ENCODE assay signal across 17 cellular contexts in genomic region chr3:62632510-62633294, GRCh38.
A peak's percentile ranks its signal among the peaks of the same experiment; 100 is the strongest.
DNase-seq lines count a peak whose midpoint lies in the region; ATAC-seq and TF ChIP-seq lines count a peak whose summit lies in the region.
"Had no signal": no experiment of that assay in that cellular context is flagged by ENCODE, and none has a peak within 500 bp of the region (broad histone marks: within the 10 kb centered on the region; RNA-seq: fewer than 3 reads in every experiment).

No MANE protein-coding gene starts in this region.

- no peak overlapping the region; the same call in 1 of the 2 replicates for H2AFZ ChIP-seq in MM.1S (ENCODE audit: low read length)

- no peak for TF ChIP-seq CTCF in right atrium auricular region (IDR thresholded peaks at IDR 0.05)
- no peak for TF ChIP-seq CTCF in MM.1S (IDR thresholded peaks at IDR 0.05; ENCODE audit: low read length)
- TF ChIP-seq CTCF in epithelial cell of proximal tubule (conservative IDR thresholded peaks at IDR 0.05; ENCODE audit: low read depth, low read length): peak; percentile 29
- TF ChIP-seq CTCF in transverse colon (IDR thresholded peaks at IDR 0.05): no peak
- TF ChIP-seq CTCF in Peyer's patch (IDR thresholded peaks at IDR 0.05): no peak

- no peak for TF ChIP-seq EP300 in transverse colon (IDR thresholded peaks at IDR 0.05; ENCODE audit: low read depth)

- H3K4me2 ChIP-seq in MM.1S (ENCODE audit: low read depth, low read length): peak overlapping the region; percentile 47

- H3K4me3 ChIP-seq in right atrium auricular region: no peak overlapping the region
- H3K4me3 ChIP-seq in MM.1S (ENCODE audit: low read length): no peak overlapping the region
- H3K4me3 ChIP-seq in epithelial cell of proximal tubule (ENCODE audit: low read depth, low read length): no peak overlapping the region
- no peak overlapping the region for H3K4me3 ChIP-seq in transverse colon
- no peak overlapping the region for H3K4me3 ChIP-seq in Peyer's patch
- H3K4me3 ChIP-seq: adrenal gland; BLaER1 treated with 17β-estradiol and CSF1 and Interleukin-3, amounts not matched to agents 10 nM and 100 nM; gastrocnemius medialis; uterus had no signal

- H4K20me1 ChIP-seq in MM.1S (ENCODE audit: insufficient read depth, low read length): no peaks in the 10 kb centered on the region
- H4K20me1 ChIP-seq: BLaER1 treated with 17β-estradiol and CSF1 and Interleukin-3, amounts not matched to agents 10 nM and 100 nM had no signal

- H3K4me1 ChIP-seq in right atrium auricular region (peaks cover 0 to 23% of the 10 kb centered on the region in 2 donors), MM.1S (ENCODE audit: low read length) (peaks cover 31% of the 10 kb centered on the region), transverse colon (no peaks in the 10 kb centered on the region), Peyer's patch (no peaks in the 10 kb centered on the region)
- H3K4me1 ChIP-seq: adrenal gland, gastrocnemius medialis, uterus had no signal

- no peaks in the 10 kb centered on the region for H3K9me2 ChIP-seq in MM.1S (replicated peaks; ENCODE audit: insufficient read depth, low read length)

- ATAC-seq in left ventricle myocardium superior: no peak
- ATAC-seq: gastrocnemius medialis had no signal

- 0 out of 2 replicates have a peak, but pooled peaks cover 5% of the 10 kb centered on the region for H3F3A ChIP-seq in MM.1S (ENCODE audit: insufficient read depth, low read length)

- intact Hi-C loops in left ventricle myocardium superior (cut with micrococcal nuclease) (no loop called here), transverse colon (cut with DNase I; ENCODE audit: low total_unique reads) (no loop called here)

- WGBS in transverse colon (ENCODE audit: low coverage in 1 of 2), 2 donors: 39 to 62% methylated on average over 4 to 11 of the region's 11 CpGs

- DNase-seq in right atrium auricular region (ENCODE audit: low spot score): no peak
- no peak for DNase-seq in left ventricle myocardium superior
- DNase-seq in MM.1S: peak; percentile 60
- no peak for DNase-seq in epithelial cell of proximal tubule (ENCODE audit: low read depth)
- no peak for DNase-seq in CD1c-positive myeloid dendritic cell (ENCODE audit: extremely low spot score)
- DNase-seq in transverse colon: no peak
- DNase-seq in Peyer's patch: no peak
- no peak for DNase-seq in Ammon's horn (ENCODE audit: low spot score)
- DNase-seq: activated CD4-positive, alpha-beta T cell treated with anti-CD3 and anti-CD28 coated beads for 1 hour; activated T-cell treated with anti-CD3 and anti-CD28 coated beads, Interleukin-2, amount 50 U/mL, for 24 hours; adrenal gland; gastrocnemius medialis; kidney; NCI-H187; stimulated activated CD4-positive, alpha-beta T cell treated with anti-CD3 and anti-CD28 coated beads, Interleukin-1b, Interleukin-23, amount 100 ng/mL, for 48 hours; uterus had no signal

- H3K9me3 ChIP-seq in right atrium auricular region: no peaks in the 10 kb centered on the region
- H3K9me3 ChIP-seq in MM.1S (replicated peaks; ENCODE audit: insufficient read depth, low read length): no peaks in the 10 kb centered on the region
- no peaks in the 10 kb centered on the region for H3K9me3 ChIP-seq in transverse colon
- H3K9me3 ChIP-seq in Peyer's patch: no peaks in the 10 kb centered on the region
- H3K9me3 ChIP-seq: adrenal gland; BLaER1 treated with 17β-estradiol and CSF1 and Interleukin-3, amounts not matched to agents 10 nM and 100 nM; gastrocnemius medialis; uterus had no signal

- no peak overlapping the region for H3K9ac ChIP-seq in MM.1S (ENCODE audit: low read length)
- H3K9ac ChIP-seq: BLaER1 treated with 17β-estradiol and CSF1 and Interleukin-3, amounts not matched to agents 10 nM and 100 nM had no signal

- H3K36me3 ChIP-seq in right atrium auricular region: no peaks in the 10 kb centered on the region
- no peaks in the 10 kb centered on the region for H3K36me3 ChIP-seq in MM.1S (replicated peaks; ENCODE audit: insufficient read depth, low read length)
- H3K36me3 ChIP-seq in transverse colon: no peaks in the 10 kb centered on the region
- no peaks in the 10 kb centered on the region for H3K36me3 ChIP-seq in Peyer's patch
- H3K36me3 ChIP-seq: adrenal gland; BLaER1 treated with 17β-estradiol and CSF1 and Interleukin-3, amounts not matched to agents 10 nM and 100 nM; gastrocnemius medialis; uterus had no signal

- H3K27ac ChIP-seq in right atrium auricular region (peak overlapping the region; percentile 55 to 72), MM.1S (ENCODE audit: low read length) (peak overlapping the region; percentile 37), transverse colon (no peak overlapping the region), Peyer's patch (no peak overlapping the region)
- H3K27ac ChIP-seq: adrenal gland; BLaER1 treated with 17β-estradiol and CSF1 and Interleukin-3, amounts not matched to agents 10 nM and 100 nM; gastrocnemius medialis; uterus had no signal

- in situ Hi-C loops in transverse colon (cut with MboI; ENCODE audit: low pct_ligation_motif_present in 1 of 4, low pct_unique_long_range_greater_than_20kb in 1 of 4, low sequenced_read_pairs in 3 of 4): no loop called here

- H3K27me3 ChIP-seq in right atrium auricular region (no peaks in the 10 kb centered on the region), MM.1S (replicated peaks; ENCODE audit: insufficient read depth, low read length) (no peaks in the 10 kb centered on the region), transverse colon (peaks cover 3% of the 10 kb centered on the region), Peyer's patch (no peaks in the 10 kb centered on the region)
- H3K27me3 ChIP-seq: adrenal gland; BLaER1 treated with 17β-estradiol and CSF1 and Interleukin-3, amounts not matched to agents 10 nM and 100 nM; gastrocnemius medialis; uterus had no signal

- TF ChIP-seq POLR2A in transverse colon (IDR thresholded peaks at IDR 0.05): no peak
- TF ChIP-seq POLR2A in Peyer's patch (IDR thresholded peaks at IDR 0.05): no peak

- H3K79me2 ChIP-seq in MM.1S (ENCODE audit: low read length): no peaks in the 10 kb centered on the region

Comparison
In these comparisons a context has a peak if more than half of its experiments do, and no peak if none do; other contexts are left out.
1. H3K27ac ChIP-seq: peak in right atrium auricular region (2 of 2) and MM.1S (single experiment); none in transverse colon (0 of 4) and Peyer's patch (0 of 4).